ENCODE assay signal across 27 cellular contexts in the genomic region with DNA sequence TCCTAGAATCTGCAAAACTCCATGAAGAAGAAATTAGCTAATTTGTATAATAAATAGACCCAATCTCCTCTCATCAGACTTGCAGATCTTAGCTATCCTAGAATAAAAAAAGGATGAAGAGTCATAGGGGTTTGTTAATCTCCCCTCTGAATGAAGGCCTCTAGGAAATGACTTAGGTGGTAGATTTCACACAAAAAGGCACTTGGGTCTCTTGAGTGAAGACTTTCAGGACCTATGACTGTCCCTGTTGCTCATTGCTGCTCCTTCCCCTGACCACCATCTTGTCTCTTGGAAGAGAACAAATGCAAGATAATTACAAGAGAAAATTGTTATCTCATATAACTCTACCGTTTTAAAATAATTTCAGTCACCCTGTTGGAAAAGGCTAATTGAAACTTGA.
"Had no signal": no experiment of that assay in that cellular context is flagged by ENCODE, and none has a peak within 500 bp of the region (broad histone marks: within the 10 kb centered on the region; RNA-seq: fewer than 3 reads in every experiment).

No MANE protein-coding gene starts in this region.

- H3K27ac Mint-ChIP-seq: activated CD4-positive, alpha-beta memory T cell treated with anti-CD3 and anti-CD28 coated beads, Interleukin-2, amount 10 ng/mL, durations not matched to agents 7 days and 5 days; activated CD4-positive, alpha-beta T cell treated with anti-CD3 and anti-CD28 coated beads, Interleukin-2, amount 10 ng/mL, durations not matched to agents 7 days and 5 days; activated naive CD8-positive, alpha-beta T cell; activated T-cell treated with anti-CD3 and anti-CD28 coated beads, Interleukin-2, amount 50 U/mL, for 24 hours; activated T-cell treated with anti-CD3 and anti-CD28 coated beads, Interleukin-2, amount 50 U/mL, for 72 hours; effector memory CD8-positive, alpha-beta T cell; T-helper 17 cell; T-helper 2 cell treated with Interferon-gamma antibody and Interleukin-4, amounts not matched to agents 5 μg/mL and 100 μg/mL, for 36 hours had no signal

- H3K4me3 Mint-ChIP-seq: activated CD4-positive, alpha-beta memory T cell treated with anti-CD3 and anti-CD28 coated beads, Interleukin-2, amount 10 ng/mL, durations not matched to agents 7 days and 5 days; activated CD4-positive, alpha-beta T cell treated with anti-CD3 and anti-CD28 coated beads, Interleukin-2, amount 10 ng/mL, durations not matched to agents 7 days and 5 days; activated naive CD8-positive, alpha-beta T cell; activated T-cell treated with anti-CD3 and anti-CD28 coated beads, Interleukin-2, amount 50 U/mL, for 24 hours; activated T-cell treated with anti-CD3 and anti-CD28 coated beads, Interleukin-2, amount 50 U/mL, for 72 hours; effector memory CD8-positive, alpha-beta T cell; T-helper 17 cell; T-helper 2 cell treated with Interferon-gamma antibody and Interleukin-4, amounts not matched to agents 5 μg/mL and 100 μg/mL, for 36 hours had no signal

- H3K27me3 Mint-ChIP-seq: activated CD4-positive, alpha-beta memory T cell treated with anti-CD3 and anti-CD28 coated beads, Interleukin-2, amount 10 ng/mL, durations not matched to agents 7 days and 5 days; activated CD4-positive, alpha-beta T cell treated with anti-CD3 and anti-CD28 coated beads, Interleukin-2, amount 10 ng/mL, durations not matched to agents 7 days and 5 days; activated T-cell treated with anti-CD3 and anti-CD28 coated beads, Interleukin-2, amount 50 U/mL, for 24 hours; effector memory CD8-positive, alpha-beta T cell had no signal

- H3K9me3 Mint-ChIP-seq: activated CD4-positive, alpha-beta memory T cell treated with anti-CD3 and anti-CD28 coated beads, Interleukin-2, amount 10 ng/mL, durations not matched to agents 7 days and 5 days; activated CD4-positive, alpha-beta T cell treated with anti-CD3 and anti-CD28 coated beads, Interleukin-2, amount 10 ng/mL, durations not matched to agents 7 days and 5 days; activated T-cell treated with anti-CD3 and anti-CD28 coated beads, Interleukin-2, amount 50 U/mL, for 24 hours; activated T-cell treated with anti-CD3 and anti-CD28 coated beads, Interleukin-2, amount 50 U/mL, for 72 hours; T-helper 2 cell treated with Interferon-gamma antibody and Interleukin-4, amounts not matched to agents 5 μg/mL and 100 μg/mL, for 36 hours had no signal

- H3K36me3 Mint-ChIP-seq: activated naive CD8-positive, alpha-beta T cell had no signal

- DNase-seq: activated CD4-positive, alpha-beta memory T cell treated with anti-CD3 and anti-CD28 coated beads, Interleukin-2, amount 10 ng/mL, durations not matched to agents 7 days and 5 days; activated CD4-positive, alpha-beta T cell treated with anti-CD3 and anti-CD28 coated beads for 1 hour; activated CD4-positive, alpha-beta T cell treated with anti-CD3 and anti-CD28 coated beads for 4 hours; activated CD4-positive, alpha-beta T cell treated with anti-CD3 and anti-CD28 coated beads, Interleukin-2, amount 10 ng/mL, durations not matched to agents 7 days and 5 days; activated CD4-positive, alpha-beta T cell treated with anti-CD3 and anti-CD28 coated beads, Interleukin-2, amount 50 U/mL, for 4 hours; activated CD8-positive, alpha-beta memory T cell treated with anti-CD3 and anti-CD28 coated beads, Interleukin-2, amount 50 U/mL, for 48 hours; activated gamma-delta T cell treated with Interleukin-2 at 50 U/mL for 16 hours; activated naive CD4-positive, alpha-beta T cell treated with anti-CD3 and anti-CD28 coated beads, Interleukin-2, amount 50 U/mL, for 16 hours; activated naive CD4-positive, alpha-beta T cell treated with Interleukin-2 at 50 U/mL for 16 hours; activated T-cell treated with anti-CD3 and anti-CD28 coated beads for 4 hours; activated T-cell treated with anti-CD3 and anti-CD28 coated beads, Interleukin-2, amount 50 U/mL, for 24 hours; activated T-cell treated with anti-CD3 and anti-CD28 coated beads, Interleukin-2, amount 50 U/mL, for 72 hours; amniotic stem cell; cortex of kidney; dermis blood vessel endothelial cell; effector CD4-positive, alpha-beta T cell; effector memory CD8-positive, alpha-beta T cell; erythroblast; foreskin keratinocyte; gastrocnemius medialis; glutamatergic neuron; heart left ventricle; T-helper 17 cell; T1000 had no signal

- H3K4me1 Mint-ChIP-seq: activated CD4-positive, alpha-beta memory T cell treated with anti-CD3 and anti-CD28 coated beads, Interleukin-2, amount 10 ng/mL, durations not matched to agents 7 days and 5 days; activated CD4-positive, alpha-beta T cell treated with anti-CD3 and anti-CD28 coated beads, Interleukin-2, amount 10 ng/mL, durations not matched to agents 7 days and 5 days; T-helper 17 cell had no signal

- ATAC-seq: activated T-cell treated with anti-CD3 and anti-CD28 coated beads, Interleukin-2, amount 50 U/mL, for 72 hours; effector memory CD8-positive, alpha-beta T cell; foreskin keratinocyte; gastrocnemius medialis; T-helper 17 cell had no signal

- H3K4me3 ChIP-seq: esophagus muscularis mucosa, gastrocnemius medialis, heart left ventricle had no signal

- H3K4me1 ChIP-seq: gastrocnemius medialis had no signal

- H3K9me3 ChIP-seq: esophagus muscularis mucosa, gastrocnemius medialis had no signal

- H3K27me3 ChIP-seq: esophagus muscularis mucosa, foreskin keratinocyte, gastrocnemius medialis had no signal

- H3K27ac ChIP-seq: esophagus muscularis mucosa, foreskin keratinocyte, gastrocnemius medialis, heart left ventricle had no signal

- H3K36me3 ChIP-seq: esophagus muscularis mucosa, gastrocnemius medialis, heart left ventricle had no signal
